ENCODE assay signal across 8 cellular contexts in genomic region chr17:81510798-81511549, GRCh38. TPM values are rescaled to one million over a fixed set of nuclear protein-coding genes. Genes with fewer than 3 reads are reported as not detected.
DNase-seq lines count a peak whose midpoint lies in the region; ATAC-seq and TF ChIP-seq lines count a peak whose summit lies in the region.

No MANE protein-coding gene starts in this region.

- peaks cover 32% of the 10 kb centered on the region for H3K36me3 ChIP-seq in PC-9 (ENCODE audit: low read depth)
- peaks cover 18 to 27% of the 10 kb centered on the region in 2 donors for H3K36me3 ChIP-seq in lung (ENCODE audit: control insufficient read depth in 2 of 2, insufficient read depth in 2 of 2, low read length in 2 of 2)
- H3K36me3 ChIP-seq in thymus (ENCODE audit: control insufficient read depth, insufficient read depth): peaks cover 37% of the 10 kb centered on the region

- no TSS peak for BruUV-seq in PC-9 (replicated peaks; lab: Mats Ljungman, UMichigan)

- POLR2A ChIA-PET in PC-9 (lab: Charles Lee; ENCODE audit: unreplicated experiment): interaction anchor here (0.6 kb wide), 2 partner anchors 116 to 512 kb away, joined by 4 read pairs; partner anchors contain the start of genes BAHCC1, CENPX and LRRC45

- H3K27ac ChIP-seq in PC-9: peak overlapping the region; percentile 59
- peak overlapping the region; percentile 83 to 89 for H3K27ac ChIP-seq in lung (ENCODE audit: low read depth in 1 of 2, low read length in 1 of 2)
- H3K27ac ChIP-seq in thymus (ENCODE audit: low read depth): peak overlapping the region; percentile 78

- peaks cover 41% of the 10 kb centered on the region for H4K20me1 ChIP-seq in PC-9 (ENCODE audit: insufficient read depth)

- H2AFZ ChIP-seq in PC-9: no peak overlapping the region

- no peaks in the 10 kb centered on the region for H3K9me2 ChIP-seq in PC-9 (ENCODE audit: insufficient read depth)

- H3K4me3 ChIP-seq in PC-9 (peak overlapping the region; percentile 81), lung (peak overlapping the region; percentile 90), thymus (ENCODE audit: low read length) (peak overlapping the region; percentile 99)

- H3K4me2 ChIP-seq in PC-9: peak overlapping the region; percentile 99

- intact Hi-C loops in PC-9 (cut with micrococcal nuclease; ENCODE audit: unreplicated experiment): no loop called here

- no peak for TF ChIP-seq CTCF in PC-9 (conservative IDR thresholded peaks at IDR 0.05)
- no peak for TF ChIP-seq CTCF in lung (IDR thresholded peaks at IDR 0.05; ENCODE audit: control extremely low read depth, extremely low read depth)

- H3F3A ChIP-seq in PC-9 (ENCODE audit: insufficient read depth, low read depth): peaks cover 63% of the 10 kb centered on the region

- H3K4me1 ChIP-seq in PC-9 (replicated peaks; ENCODE audit: insufficient read depth) (peaks cover 7% of the 10 kb centered on the region), lung (ENCODE audit: control insufficient read depth in 2 of 2, insufficient read depth in 2 of 2, low read length in 2 of 2) (peaks cover under 1 to 3% of the 10 kb centered on the region in 2 donors), thymus (ENCODE audit: control insufficient read depth, insufficient read depth, low read length) (peaks cover 12% of the 10 kb centered on the region)

- H3K9me3 ChIP-seq in PC-9 (ENCODE audit: insufficient read depth, low read depth) (no peaks in the 10 kb centered on the region), lung (ENCODE audit: control insufficient read depth in 2 of 2, insufficient read depth in 1 of 2, low read length in 1 of 2) (peaks cover 0 to 5% of the 10 kb centered on the region in 2 donors), thymus (ENCODE audit: control insufficient read depth) (no peaks in the 10 kb centered on the region)

- CTCF ChIA-PET in PC-9 (lab: Charles Lee): no interaction called here

- H3K27me3 ChIP-seq in PC-9 (ENCODE audit: insufficient read depth, low read depth) (no peaks in the 10 kb centered on the region), lung (ENCODE audit: control insufficient read depth, insufficient read depth) (no peaks in the 10 kb centered on the region), thymus (ENCODE audit: control insufficient read depth, insufficient read depth) (no peaks in the 10 kb centered on the region)

- DNase-seq in Daoy (ENCODE audit: low read depth) (peak; percentile 41), PC-9 (no peak), lung (ENCODE audit: low spot score) (no peak), epidermal melanocyte (ENCODE audit: insufficient read length, low spot score) (no peak), DMS79 treated with DMSO at 0.1 percent for 48 hours (lab: John Stamatoyannopoulos, UW) (no peak)
- DNase-seq in central memory CD4-positive, alpha-beta T cell: peak; percentile 54

- ATAC-seq in lung (ENCODE audit: insufficient read depth, low FRiP score) (no peak), HG02884 (IDR thresholded peaks at IDR 0.05; ENCODE audit: unreplicated experiment) (no peak)

- 2 to 3% methylated on average over 46 of the region's 46 CpGs for WGBS in lung, 2 donors
- 1% methylated on average over 46 of the region's 46 CpGs for WGBS in thymus

- H3K79me2 ChIP-seq in PC-9 (ENCODE audit: low read depth): peaks cover 58% of the 10 kb centered on the region

RNA-seq across cellular contexts. Expression of gene ACTG1, which starts 1.6 kb away (rescaled TPM):
- total RNA-seq in Daoy (2014; rRNA removed; shearing (Covaris generic)): 5,410 and 5,454 TPM in 2 replicates
- total RNA-seq in PC-9 (2021): 3,629 and 4,502 TPM in 2 replicates
- 1,000 to 10,000 TPM; 3,059 to 3,066 TPM for total RNA-seq in lung
- polyA plus RNA-seq in lung: 1,000 to 10,000 TPM; 1,461 to 4,301 TPM
- polyA plus RNA-seq in thymus: 2,739 TPM

RNA-seq across cellular contexts. Expression of gene FSCN2, which starts 17.2 kb away (rescaled TPM):
- 0.17 TPM in 1 of 2 replicates, not detected in the other for total RNA-seq in Daoy (2014; rRNA removed; shearing (Covaris generic))
- total RNA-seq in PC-9 (2021) (4.3 and 11.5 TPM in 2 replicates), lung (1 to 10 TPM; 2.1 to 3.9 TPM)
- polyA plus RNA-seq in lung (1 to 10 TPM in 1 of 2 donors, under 1 TPM in 1; 0.46 to 1.8 TPM), thymus (0.87 TPM)

RNA-seq across cellular contexts. Expression of gene FAAP100, which starts 41.2 kb away (rescaled TPM):
- 11.7 TPM in 2 replicates for total RNA-seq in Daoy (2014; rRNA removed; shearing (Covaris generic))
- 34.0 and 43.8 TPM in 2 replicates for total RNA-seq in PC-9 (2021)
- 10 to 100 TPM; 20.8 to 34.4 TPM for total RNA-seq in lung
- polyA plus RNA-seq in lung: 10 to 100 TPM; 21.4 to 29.3 TPM
- polyA plus RNA-seq in thymus: 43.9 TPM

Comparison
In these comparisons a context has a peak if more than half of its experiments do, and no peak if none do; other contexts are left out.
1. DNase-seq: peak in Daoy (single experiment) and central memory CD4-positive, alpha-beta T cell (single experiment); none in PC-9 (0 of 2), lung (single experiment), epidermal melanocyte (single experiment) and DMS79 treated with DMSO at 0.1 percent for 48 hours (single experiment).
2. Peak in every context shown above with its lines, with median percentiles within 50 percentile points of each other: H3K27ac ChIP-seq and H3K4me3 ChIP-seq.